31 cellular contexts compared by ENCODE assay signal in the genomic region with DNA sequence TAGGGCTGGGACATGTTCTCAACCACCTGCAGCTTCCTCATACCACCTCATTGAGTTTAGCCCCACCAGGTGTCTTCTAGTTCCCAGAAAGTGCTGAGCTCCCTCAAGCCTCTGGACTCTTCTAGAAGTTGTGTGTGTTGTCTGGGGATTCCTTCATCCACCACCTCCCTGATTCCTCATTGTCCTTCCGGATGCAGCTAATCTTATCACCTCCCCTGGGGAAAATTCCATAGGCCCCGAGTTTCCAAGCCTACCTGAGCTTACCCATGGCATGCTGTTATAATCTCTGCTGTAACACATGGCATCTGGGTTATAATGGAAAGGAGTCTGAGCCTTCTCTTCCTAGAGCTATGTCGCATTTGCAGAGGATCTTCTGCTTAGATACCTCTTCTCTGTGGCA.
DNase-seq lines count a peak whose midpoint lies in the region; ATAC-seq and TF ChIP-seq lines count a peak whose summit lies in the region.
"Had no signal": no experiment of that assay in that cellular context is flagged by ENCODE, and none has a peak within 500 bp of the region (broad histone marks: within the 10 kb centered on the region; RNA-seq: fewer than 3 reads in every experiment).

No MANE protein-coding gene starts in this region.

- no peak overlapping the region for H3K27ac ChIP-seq in endodermal cell (ENCODE audit: low read depth, low read length)
- H3K27ac ChIP-seq in mesendoderm (ENCODE audit: low read depth, low read length): no peak overlapping the region
- H3K27ac ChIP-seq: 22Rv1; A549; BLaER1; BLaER1 treated with 17β-estradiol and CSF1 and Interleukin-3, amounts not matched to agents 10 nM and 100 nM; C4-2B had no signal

- no peak for TF ChIP-seq CTCF in endodermal cell (conservative IDR thresholded peaks at IDR 0.05)

- no peak overlapping the region for H2AK5ac ChIP-seq in mesendoderm (ENCODE audit: low read length)

- no peak overlapping the region for H3K4me3 ChIP-seq in endodermal cell (ENCODE audit: low read length)
- no peak overlapping the region for H3K4me3 ChIP-seq in mesendoderm (ENCODE audit: low read length)
- H3K4me3 ChIP-seq: A549; BLaER1; BLaER1 treated with 17β-estradiol and CSF1 and Interleukin-3, amounts not matched to agents 10 nM and 100 nM had no signal

- peaks cover 7% of the 10 kb centered on the region for H3K27me3 ChIP-seq in endodermal cell (ENCODE audit: control insufficient read depth, insufficient read depth, low read length, poor library complexity, severe bottlenecking)
- H3K27me3 ChIP-seq in mesendoderm (ENCODE audit: insufficient read depth, low read length, poor library complexity): no peaks in the 10 kb centered on the region
- H3K27me3 ChIP-seq: BE2C; BLaER1; BLaER1 treated with 17β-estradiol and CSF1 and Interleukin-3, amounts not matched to agents 10 nM and 100 nM had no signal

- H3K36me3 Mint-ChIP-seq in endodermal cell (ENCODE audit: low read depth): no peaks in the 10 kb centered on the region
- H3K36me3 Mint-ChIP-seq: CD14-positive monocyte; CD4-positive, alpha-beta memory T cell; CD4-positive, CD25-positive, alpha-beta regulatory T cell; CD8-positive, alpha-beta memory T cell; CD8-positive, alpha-beta T cell had no signal

- H3K4ac ChIP-seq in mesendoderm (ENCODE audit: low read depth, low read length): no peak overlapping the region

- no peak overlapping the region for H2BK5ac ChIP-seq in mesendoderm (ENCODE audit: low read length)

- no peak overlapping the region for H3K56ac ChIP-seq in mesendoderm (ENCODE audit: low read length)

- peaks cover 8% of the 10 kb centered on the region for H3K4me1 ChIP-seq in endodermal cell (ENCODE audit: control insufficient read depth, insufficient read depth, low read length)
- no peaks in the 10 kb centered on the region for H3K4me1 ChIP-seq in mesendoderm (ENCODE audit: control insufficient read depth, low read depth, low read length)
- H3K4me1 ChIP-seq: A549; BE2C; BLaER1; BLaER1 treated with 17β-estradiol and CSF1 and Interleukin-3, amounts not matched to agents 10 nM and 100 nM; Caco-2 had no signal

- no peak overlapping the region for H3K4me2 ChIP-seq in mesendoderm (ENCODE audit: low read length)
- H3K4me2 ChIP-seq: A549; BLaER1; BLaER1 treated with 17β-estradiol and CSF1 and Interleukin-3, amounts not matched to agents 10 nM and 100 nM had no signal

- H3K9me3 Mint-ChIP-seq in endodermal cell: no peaks in the 10 kb centered on the region
- H3K9me3 Mint-ChIP-seq: CD4-positive, alpha-beta T cell; CD4-positive, CD25-positive, alpha-beta regulatory T cell; CD8-positive, alpha-beta memory T cell; CD8-positive, alpha-beta T cell had no signal

- ATAC-seq in sciatic nerve: no peak
- ATAC-seq: A549; CD8-positive, alpha-beta T cell had no signal

- no peak overlapping the region for H2BK15ac ChIP-seq in mesendoderm (replicated peaks; ENCODE audit: low read depth)

- no peaks in the 10 kb centered on the region for H3K79me1 ChIP-seq in mesendoderm (ENCODE audit: low read length)

- H3K9ac ChIP-seq in endodermal cell (ENCODE audit: extremely low read depth, low read length, poor library complexity, severe bottlenecking): no peak overlapping the region
- no peak overlapping the region for H3K9ac ChIP-seq in mesendoderm (ENCODE audit: low read length)
- H3K9ac ChIP-seq: BLaER1; BLaER1 treated with 17β-estradiol and CSF1 and Interleukin-3, amounts not matched to agents 10 nM and 100 nM had no signal

- no peaks in the 10 kb centered on the region for H3K79me2 ChIP-seq in mesendoderm (ENCODE audit: control insufficient read depth, insufficient read depth, low read length)

- peaks cover 36% of the 10 kb centered on the region for H3K27me3 Mint-ChIP-seq in endodermal cell (ENCODE audit: insufficient read depth)
- H3K27me3 Mint-ChIP-seq: CD4-positive, alpha-beta T cell; CD4-positive, CD25-positive, alpha-beta regulatory T cell had no signal

- no peaks in the 10 kb centered on the region for H3K36me3 ChIP-seq in endodermal cell (ENCODE audit: control insufficient read depth, insufficient read depth, low read length)
- no peaks in the 10 kb centered on the region for H3K36me3 ChIP-seq in mesendoderm (ENCODE audit: control insufficient read depth, insufficient read depth, low read length)
- H3K36me3 ChIP-seq: BE2C; BLaER1; BLaER1 treated with 17β-estradiol and CSF1 and Interleukin-3, amounts not matched to agents 10 nM and 100 nM had no signal

- H4K5ac ChIP-seq in mesendoderm (ENCODE audit: low read length): no peak overlapping the region

- H3K4me3 Mint-ChIP-seq in endodermal cell: no peak overlapping the region
- H3K4me3 Mint-ChIP-seq: B cell; CD14-positive monocyte; CD4-positive, alpha-beta memory T cell; CD4-positive, alpha-beta T cell; CD4-positive, CD25-positive, alpha-beta regulatory T cell; CD8-positive, alpha-beta memory T cell; CD8-positive, alpha-beta T cell had no signal

- intact Hi-C loops in sciatic nerve (cut with DNase I): no loop called here

- H4K8ac ChIP-seq in mesendoderm (ENCODE audit: low read depth, low read length): no peak overlapping the region

- peaks cover 10% of the 10 kb centered on the region for H3K4me1 Mint-ChIP-seq in endodermal cell
- H3K4me1 Mint-ChIP-seq: B cell; CD14-positive monocyte; CD4-positive, alpha-beta memory T cell; CD4-positive, CD25-positive, alpha-beta regulatory T cell; CD8-positive, alpha-beta memory T cell had no signal

- peaks cover 4% of the 10 kb centered on the region for H3K9me3 ChIP-seq in endodermal cell (ENCODE audit: control insufficient read depth, low read length)
- H3K9me3 ChIP-seq: A549, BE2C, BLaER1, Caco-2 had no signal

- H3K23ac ChIP-seq in mesendoderm (ENCODE audit: low read length): no peak overlapping the region

- WGBS in endodermal cell (ENCODE audit: insufficient coverage in 1 of 2, insufficient read length in 1 of 2), 2 experiments: 56 to 71% methylated on average over 3 of the region's 3 CpGs
- WGBS in mesendoderm (ENCODE audit: extremely low coverage, insufficient coverage, low lambda C conversion rate): no CpG with 5 or more reads among the region's 3 CpGs

- H3K27ac Mint-ChIP-seq in endodermal cell: no peak overlapping the region
- H3K27ac Mint-ChIP-seq: B cell; CD14-positive monocyte; CD4-positive, alpha-beta memory T cell; CD4-positive, alpha-beta T cell; CD4-positive, CD25-positive, alpha-beta regulatory T cell; CD8-positive, alpha-beta T cell had no signal

- DNase-seq in endodermal cell (peak; percentile 67), mesendoderm (peak; percentile 82), sciatic nerve (ENCODE audit: low spot score) (no peak)
- no peak for DNase-seq in activated effector memory CD4-positive, alpha-beta T cell treated with Interleukin-2 at 50 U/mL for 16 hours
- DNase-seq: 8988T; ACHN; AML-193; BE2C; C1 segment of cervical spinal cord; Caco-2; Calu3; CD4-positive, alpha-beta memory T cell; CD4-positive, alpha-beta T cell; CD4-positive, CD25-positive, alpha-beta regulatory T cell; CD8-positive, alpha-beta memory T cell; CD8-positive, alpha-beta T cell; COR-L47; DMS 273 treated with DMSO at 0.1 percent for 48 hours; DMS153; DMS53; DMS79; DMS79 treated with DMSO at 0.1 percent for 48 hours; DND-41; EL had no signal

- no peak overlapping the region for H2BK120ac ChIP-seq in mesendoderm (ENCODE audit: low read depth, low read length)

- H3K18ac ChIP-seq in mesendoderm (ENCODE audit: low read length): no peak overlapping the region

Comparison
In these comparisons a context has a peak if more than half of its experiments do, and no peak if none do; other contexts are left out.
1. DNase-seq: peak in endodermal cell (single experiment) and mesendoderm (single experiment); none in sciatic nerve (single experiment) and activated effector memory CD4-positive, alpha-beta T cell treated with Interleukin-2 at 50 U/mL for 16 hours (single experiment).